In the genomic region with DNA sequence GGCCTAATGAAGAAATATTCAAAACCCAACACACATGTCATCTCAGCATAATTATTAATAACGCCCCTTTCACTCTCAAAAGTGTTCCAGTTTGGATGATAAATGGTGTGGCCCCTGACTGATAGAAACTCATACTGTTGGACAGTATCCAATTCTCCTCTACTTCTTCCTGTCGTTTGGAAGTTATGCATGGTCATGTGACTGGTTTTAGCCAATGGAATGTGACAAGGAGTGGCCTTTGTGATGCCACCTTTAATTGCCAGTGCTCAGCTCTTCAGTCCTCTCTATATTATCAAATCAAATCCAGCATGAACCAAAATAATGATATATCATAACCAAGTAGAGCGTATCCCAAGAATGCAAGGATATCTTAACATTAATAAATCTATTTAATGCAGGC, we compare ENCODE assay signal across 25 cellular contexts.
DNase-seq lines count a peak whose midpoint lies in the region; ATAC-seq, FAIRE-seq and TF ChIP-seq lines count a peak whose summit lies in the region.
"Had no signal": no experiment of that assay in that cellular context is flagged by ENCODE, and none has a peak within 500 bp of the region (broad histone marks: within the 10 kb centered on the region; RNA-seq: fewer than 3 reads in every experiment).

No MANE protein-coding gene starts in this region.

- H3K4me3 Mint-ChIP-seq in activated T-helper 1 cell treated with anti-CD3 and anti-CD28 coated beads, Interleukin-12 subunit alpha, Interleukin-12 subunit beta, Interleukin-2, Interleukin-4 antibody, amounts not matched to agents 30 ng/mL and 10 ng/mL and 1 ng/mL, durations not matched to agents 14 hours and 24 hours and 36 hours: no peak overlapping the region
- H3K4me3 Mint-ChIP-seq: activated CD4-positive, alpha-beta T cell treated with anti-CD3 and anti-CD28 coated beads, Interleukin-2, amount 10 ng/mL, durations not matched to agents 24 days and 14 days; activated CD8-positive, alpha-beta memory T cell treated with anti-CD3 and anti-CD28 coated beads, Interleukin-2, amount 10 ng/mL, durations not matched to agents 7 days and 5 days; activated naive CD8-positive, alpha-beta T cell treated with anti-CD3 and anti-CD28 coated beads, Interleukin-2, amount 10 ng/mL, durations not matched to agents 7 days and 5 days; T-helper 17 cell had no signal

- H3K27ac Mint-ChIP-seq in activated T-helper 1 cell treated with anti-CD3 and anti-CD28 coated beads, Interleukin-12 subunit alpha, Interleukin-12 subunit beta, Interleukin-2, Interleukin-4 antibody, amounts not matched to agents 30 ng/mL and 10 ng/mL and 1 ng/mL, durations not matched to agents 14 hours and 24 hours and 36 hours: no peak overlapping the region
- H3K27ac Mint-ChIP-seq: activated CD4-positive, alpha-beta T cell treated with anti-CD3 and anti-CD28 coated beads, Interleukin-2, amount 10 ng/mL, durations not matched to agents 24 days and 14 days; activated CD8-positive, alpha-beta memory T cell treated with anti-CD3 and anti-CD28 coated beads, Interleukin-2, amount 10 ng/mL, durations not matched to agents 7 days and 5 days; activated naive CD8-positive, alpha-beta T cell treated with anti-CD3 and anti-CD28 coated beads, Interleukin-2, amount 10 ng/mL, durations not matched to agents 7 days and 5 days; activated T-helper 2 cell treated with anti-CD3 and anti-CD28 coated beads, Interferon-gamma antibody, Interleukin-2, Interleukin-4, amounts not matched to agents 10 μg/mL and 5 μg/mL and 100 μg/mL, durations not matched to agents 14 hours and 24 hours and 36 hours; T-helper 17 cell had no signal

- no peaks in the 10 kb centered on the region for H3K79me2 ChIP-seq in PC-3 (ENCODE audit: low read length)
- H3K79me2 ChIP-seq in smooth muscle cell (ENCODE audit: low read depth): no peaks in the 10 kb centered on the region

- no peak overlapping the region for H3K9ac ChIP-seq in PC-3 (ENCODE audit: low read length)
- no peak overlapping the region for H3K9ac ChIP-seq in smooth muscle cell (ENCODE audit: low read depth)
- H3K9ac ChIP-seq: KMS-11 had no signal

- H3F3A ChIP-seq in PC-3 (ENCODE audit: low read length, unreplicated experiment) (no peaks in the 10 kb centered on the region), smooth muscle cell (ENCODE audit: low read depth) (no peaks in the 10 kb centered on the region)

- H3K4me2 ChIP-seq in PC-3 (ENCODE audit: low read length) (peak overlapping the region; percentile 78), smooth muscle cell (no peak overlapping the region)
- H3K4me2 ChIP-seq: KMS-11 had no signal

- H3K27me3 Mint-ChIP-seq in activated T-helper 1 cell treated with anti-CD3 and anti-CD28 coated beads, Interleukin-12 subunit alpha, Interleukin-12 subunit beta, Interleukin-2, Interleukin-4 antibody, amounts not matched to agents 30 ng/mL and 10 ng/mL and 1 ng/mL, durations not matched to agents 14 hours and 24 hours and 36 hours (ENCODE audit: insufficient read depth): peaks cover 10% of the 10 kb centered on the region
- H3K27me3 Mint-ChIP-seq: activated CD4-positive, alpha-beta T cell treated with anti-CD3 and anti-CD28 coated beads, Interleukin-2, amount 10 ng/mL, durations not matched to agents 24 days and 14 days; activated CD8-positive, alpha-beta memory T cell treated with anti-CD3 and anti-CD28 coated beads, Interleukin-2, amount 10 ng/mL, durations not matched to agents 7 days and 5 days had no signal

- H3K27me3 ChIP-seq in PC-3 (ENCODE audit: low read length) (no peaks in the 10 kb centered on the region), bronchial epithelial cell (ENCODE audit: control insufficient read depth, insufficient read depth, low read length) (no peaks in the 10 kb centered on the region), smooth muscle cell (ENCODE audit: low read depth) (no peaks in the 10 kb centered on the region)
- H3K27me3 ChIP-seq: gastrocnemius medialis had no signal

- peaks cover 5% of the 10 kb centered on the region for H3K4me1 Mint-ChIP-seq in activated T-helper 1 cell treated with anti-CD3 and anti-CD28 coated beads, Interleukin-12 subunit alpha, Interleukin-12 subunit beta, Interleukin-2, Interleukin-4 antibody, amounts not matched to agents 30 ng/mL and 10 ng/mL and 1 ng/mL, durations not matched to agents 14 hours and 24 hours and 36 hours (ENCODE audit: low read depth)
- H3K4me1 Mint-ChIP-seq: T-helper 17 cell had no signal

- intact Hi-C loops in PC-3 (cut with micrococcal nuclease): loop anchor here (5.0 kb wide), 2 partner anchors 98 to 117 kb away; partner anchors contain the start of gene SPIN1
- intact Hi-C loops in activated T-helper 1 cell treated with anti-CD3 and anti-CD28 coated beads, Interleukin-12 subunit alpha, Interleukin-12 subunit beta, Interleukin-2, Interleukin-4 antibody, amounts not matched to agents 30 ng/mL and 10 ng/mL and 1 ng/mL, durations not matched to agents 14 hours and 24 hours and 36 hours (cut with micrococcal nuclease): no loop called here

- 92% methylated on average over 3 of the region's 3 CpGs for WGBS in smooth muscle cell (ENCODE audit: low lambda C conversion rate)

- H3K9me3 ChIP-seq in PC-3 (ENCODE audit: low read length): no peaks in the 10 kb centered on the region
- no peaks in the 10 kb centered on the region for H3K9me3 ChIP-seq in smooth muscle cell (replicated peaks; ENCODE audit: low read depth)
- H3K9me3 ChIP-seq: gastrocnemius medialis, psoas muscle had no signal

- peak; percentile 38 for DNase-seq in H4 (ENCODE audit: low spot score)
- peak; percentile 12 for DNase-seq in PC-3
- peak; percentile 5 for DNase-seq in bronchial epithelial cell (ENCODE audit: low read depth)
- DNase-seq in smooth muscle cell (lab: John Stamatoyannopoulos, UW; ENCODE audit: unreplicated experiment): no peak
- DNase-seq in activated T-helper 1 cell treated with anti-CD3 and anti-CD28 coated beads, Interleukin-12 subunit alpha, Interleukin-12 subunit beta, Interleukin-2, Interleukin-4 antibody, amounts not matched to agents 30 ng/mL and 10 ng/mL and 1 ng/mL, durations not matched to agents 14 hours and 24 hours and 36 hours (ENCODE audit: low spot score): no peak
- DNase-seq: activated CD4-positive, alpha-beta T cell treated with anti-CD3 and anti-CD28 coated beads, Interleukin-2, amount 10 ng/mL, durations not matched to agents 24 days and 14 days; activated CD8-positive, alpha-beta memory T cell treated with anti-CD3 and anti-CD28 coated beads, Interleukin-2, amount 10 ng/mL, durations not matched to agents 7 days and 5 days; activated naive CD8-positive, alpha-beta T cell treated with anti-CD3 and anti-CD28 coated beads, Interleukin-2, amount 10 ng/mL, durations not matched to agents 7 days and 5 days; DMS79 treated with DMSO at 0.1 percent for 48 hours; effector CD4-positive, alpha-beta T cell; gastrocnemius medialis; MV-4-11; NCI-H1694 treated with DMSO at 0.1 percent for 48 hours; NCI-H69; psoas muscle; SIG-M5; small intestine; stimulated activated CD4-positive, alpha-beta T cell treated with anti-CD3 and anti-CD28 coated beads, Interleukin-4, amount 100 ng/mL, for 1 hour; stimulated activated naive CD4-positive, alpha-beta T cell; T-helper 17 cell had no signal

- TF ChIP-seq CTCF in PC-3 (conservative IDR thresholded peaks at IDR 0.05; ENCODE audit: low read depth, low read length) (no peak), bronchial epithelial cell (IDR thresholded peaks at IDR 0.05; ENCODE audit: insufficient read depth, low read length, severe bottlenecking) (no peak), smooth muscle cell (IDR thresholded peaks at IDR 0.05; ENCODE audit: borderline replicate concordance, insufficient read depth, poor library complexity, severe bottlenecking) (no peak)

- no peaks in the 10 kb centered on the region for H3K9me2 ChIP-seq in PC-3 (replicated peaks; ENCODE audit: low read length)

- no peaks in the 10 kb centered on the region for H4K20me1 ChIP-seq in PC-3 (ENCODE audit: low read length)
- H4K20me1 ChIP-seq in smooth muscle cell (ENCODE audit: low read depth): no peaks in the 10 kb centered on the region

- H3K4me1 ChIP-seq in PC-3 (ENCODE audit: insufficient read depth, low read length): peaks cover 14% of the 10 kb centered on the region
- H3K4me1 ChIP-seq in smooth muscle cell (ENCODE audit: low read depth): no peaks in the 10 kb centered on the region
- H3K4me1 ChIP-seq: gastrocnemius medialis, psoas muscle had no signal

- H3K4me3 ChIP-seq in PC-3 (ENCODE audit: low read length) (no peak overlapping the region), bronchial epithelial cell (ENCODE audit: low read depth, low read length) (no peak overlapping the region), smooth muscle cell (no peak overlapping the region)
- H3K4me3 ChIP-seq: gastrocnemius medialis, lung, psoas muscle had no signal

- CTCF ChIA-PET in PC-3 (lab: Charles Lee): no interaction called here

- FAIRE-seq in bronchial epithelial cell (lab: Jason Lieb, UNC): no peak
- FAIRE-seq: small intestine had no signal

- H3K36me3 Mint-ChIP-seq in activated T-helper 1 cell treated with anti-CD3 and anti-CD28 coated beads, Interleukin-12 subunit alpha, Interleukin-12 subunit beta, Interleukin-2, Interleukin-4 antibody, amounts not matched to agents 30 ng/mL and 10 ng/mL and 1 ng/mL, durations not matched to agents 14 hours and 24 hours and 36 hours (ENCODE audit: low read depth): no peaks in the 10 kb centered on the region
- H3K36me3 Mint-ChIP-seq: activated CD8-positive, alpha-beta memory T cell treated with anti-CD3 and anti-CD28 coated beads, Interleukin-2, amount 10 ng/mL, durations not matched to agents 7 days and 5 days had no signal

- POLR2A ChIA-PET in PC-3 (lab: Charles Lee; ENCODE audit: unreplicated experiment): interaction anchor here (0.6 kb wide), 2 partner anchors 117 to 145 kb away, joined by 5 to 13 read pairs; no protein-coding TSS in a partner anchor

- H2AFZ ChIP-seq in PC-3 (ENCODE audit: low read length): no peak overlapping the region
- H2AFZ ChIP-seq in smooth muscle cell (ENCODE audit: low read depth): no peak overlapping the region

- no TSS peak for BruUV-seq in PC-3 (replicated peaks; lab: Mats Ljungman, UMichigan)

- ATAC-seq in PC-3 (no peak), HG03571 (IDR thresholded peaks at IDR 0.05; ENCODE audit: unreplicated experiment) (no peak), HG02973 (IDR thresholded peaks at IDR 0.05; ENCODE audit: unreplicated experiment) (no peak)
- ATAC-seq: activated CD8-positive, alpha-beta memory T cell treated with anti-CD3 and anti-CD28 coated beads, Interleukin-2, amount 10 ng/mL, durations not matched to agents 7 days and 5 days; gastrocnemius medialis; psoas muscle; T-helper 17 cell had no signal

- peak overlapping the region; percentile 82 for H3K27ac ChIP-seq in PC-3 (ENCODE audit: low read length)
- peak overlapping the region; percentile 79 for H3K27ac ChIP-seq in smooth muscle cell (ENCODE audit: low read depth)
- H3K27ac ChIP-seq: gastrocnemius medialis, KMS-11, psoas muscle had no signal

- H3K9me3 Mint-ChIP-seq in activated T-helper 1 cell treated with anti-CD3 and anti-CD28 coated beads, Interleukin-12 subunit alpha, Interleukin-12 subunit beta, Interleukin-2, Interleukin-4 antibody, amounts not matched to agents 30 ng/mL and 10 ng/mL and 1 ng/mL, durations not matched to agents 14 hours and 24 hours and 36 hours: peaks cover 10% of the 10 kb centered on the region

- H3K36me3 ChIP-seq in PC-3 (ENCODE audit: low read depth, low read length) (no peaks in the 10 kb centered on the region), bronchial epithelial cell (ENCODE audit: control insufficient read depth, insufficient read depth, low read length) (no peaks in the 10 kb centered on the region), smooth muscle cell (ENCODE audit: low read depth) (no peaks in the 10 kb centered on the region)
- H3K36me3 ChIP-seq: gastrocnemius medialis had no signal

Comparison
In these comparisons a context has a peak if more than half of its experiments do, and no peak if none do; other contexts are left out.
1. DNase-seq: peak in H4 (single experiment), PC-3 (single experiment) and bronchial epithelial cell (single experiment); none in smooth muscle cell (single experiment) and activated T-helper 1 cell treated with anti-CD3 and anti-CD28 coated beads, Interleukin-12 subunit alpha, Interleukin-12 subunit beta, Interleukin-2, Interleukin-4 antibody, amounts not matched to agents 30 ng/mL and 10 ng/mL and 1 ng/mL, durations not matched to agents 14 hours and 24 hours and 36 hours (single experiment).